In genomic region chr17:75950850-75951554, GRCh38 we compare ENCODE assay signal across 14 cellular contexts. TPM values are rescaled to one million over a fixed set of nuclear protein-coding genes. Genes with fewer than 3 reads are reported as not detected.
A peak's percentile ranks its signal among the peaks of the same experiment; 100 is the strongest.
DNase-seq lines count a peak whose midpoint lies in the region; ATAC-seq and TF ChIP-seq lines count a peak whose summit lies in the region.
"Had no signal": no experiment of that assay in that cellular context is flagged by ENCODE, and none has a peak within 500 bp of the region (broad histone marks: within the 10 kb centered on the region; RNA-seq: fewer than 3 reads in every experiment).

No MANE protein-coding gene starts in this region.

- H3K36me3 ChIP-seq in GM23248 (ENCODE audit: low read depth) (peaks cover 69% of the 10 kb centered on the region), SK-N-SH (replicated peaks in 1 of 2; ENCODE audit: control insufficient read depth in 1 of 2, insufficient read depth in 2 of 2, low read length in 1 of 2) (peaks cover 62 to 86% of the 10 kb centered on the region in 2 experiments)

- H4K20me1 ChIP-seq in GM23248 (ENCODE audit: insufficient read depth) (no peaks in the 10 kb centered on the region), SK-N-SH (ENCODE audit: insufficient read depth) (no peaks in the 10 kb centered on the region)

- H3K27me3 ChIP-seq in GM23248 (replicated peaks; ENCODE audit: insufficient read depth): no peaks in the 10 kb centered on the region
- H3K27me3 ChIP-seq in SK-N-SH (ENCODE audit: insufficient read depth): no peaks in the 10 kb centered on the region
- H3K27me3 ChIP-seq: right lobe of liver had no signal

- no peaks in the 10 kb centered on the region for H3K27me3 Mint-ChIP-seq in endothelial cell (ENCODE audit: unreplicated experiment)
- H3K27me3 Mint-ChIP-seq: naive B cell; stimulated activated naive CD8-positive, alpha-beta T cell treated with anti-CD3 and anti-CD28 coated beads, Interleukin-15, amount 100 ng/mL, for 72 hours had no signal

- TF ChIP-seq EP300 in SK-N-SH (IDR thresholded peaks at IDR 0.05; ENCODE audit: borderline replicate concordance in 1 of 2, low read depth in 1 of 2, low read length in 1 of 2): no peak

- peaks cover 25% of the 10 kb centered on the region for H3K36me3 Mint-ChIP-seq in endothelial cell (ENCODE audit: low read depth, unreplicated experiment)

- 90 to 93% methylated on average over 8 of the region's 8 CpGs for WGBS in GM23248 (ENCODE audit: low coverage in 1 of 2, low lambda C conversion rate in 2 of 2, missing lambda C conversion rate in 2 of 2), 2 experiments
- 90% methylated on average over 8 of the region's 8 CpGs for WGBS in SK-N-SH (ENCODE audit: low lambda C conversion rate)

- DNase-seq in GM23248 (peak; percentile 30), SK-N-SH (no peak), endothelial cell (ENCODE audit: low spot score) (no peak), pons (ENCODE audit: low spot score) (peak; percentile 29), DMS79 treated with DMSO at 0.1 percent for 48 hours (lab: John Stamatoyannopoulos, UW) (no peak), GDM1 (lab: John Stamatoyannopoulos, UW) (no peak)
- DNase-seq: activated CD4-positive, alpha-beta T cell treated with anti-CD3 and anti-CD28 coated beads for 1 hour; H9; kidney; naive B cell; NCI-H2171 treated with DMSO at 0.1 percent for 48 hours; right lobe of liver; stimulated activated naive CD8-positive, alpha-beta T cell treated with anti-CD3 and anti-CD28 coated beads, Interleukin-15, amount 100 ng/mL, for 72 hours had no signal

- H3K4me1 Mint-ChIP-seq in endothelial cell (ENCODE audit: unreplicated experiment): no peaks in the 10 kb centered on the region
- H3K4me1 Mint-ChIP-seq: naive B cell; stimulated activated naive CD8-positive, alpha-beta T cell treated with anti-CD3 and anti-CD28 coated beads, Interleukin-15, amount 100 ng/mL, for 72 hours had no signal

- peak overlapping the region; percentile 57 for H3K27ac ChIP-seq in GM23248
- H3K27ac ChIP-seq in SK-N-SH (ENCODE audit: low read depth in 2 of 2, low read length in 1 of 2): peak overlapping the region in 1 of 2 experiments; percentile 3; a peak in 1 of 4 replicates
- H3K27ac ChIP-seq: right lobe of liver had no signal

- H2AFZ ChIP-seq in GM23248 (no peak overlapping the region), SK-N-SH (ENCODE audit: low read depth) (no peak overlapping the region)

- no peak for TF ChIP-seq RAD21 in SK-N-SH (IDR thresholded peaks at IDR 0.05; ENCODE audit: low read length)

- CTCF ChIA-PET in SK-N-SH (lab: Yijun Ruan, JAX): interaction anchor here (0.8 to 2.2 kb wide), 3 partner anchors 10 to 95 kb away, joined by 3 to 6 read pairs (median 3); partner anchors contain the start of genes FBF1 and WBP2

- H3K79me2 ChIP-seq in GM23248 (ENCODE audit: insufficient read depth) (no peaks in the 10 kb centered on the region), SK-N-SH (ENCODE audit: insufficient read depth) (no peaks in the 10 kb centered on the region)

- H3K27ac Mint-ChIP-seq in endothelial cell (ENCODE audit: unreplicated experiment): no peak overlapping the region
- H3K27ac Mint-ChIP-seq: H9 had no signal

- H3F3A ChIP-seq in GM23248 (ENCODE audit: insufficient read depth) (peaks cover 4% of the 10 kb centered on the region; the same call in 1 of the 2 replicates), SK-N-SH (replicated peaks; ENCODE audit: insufficient read depth) (peaks cover 15% of the 10 kb centered on the region)

- H3K4me3 Mint-ChIP-seq in endothelial cell (ENCODE audit: unreplicated experiment): peak overlapping the region; percentile 43
- H3K4me3 Mint-ChIP-seq: H9; naive B cell; stimulated activated naive CD8-positive, alpha-beta T cell treated with anti-CD3 and anti-CD28 coated beads, Interleukin-15, amount 100 ng/mL, for 72 hours had no signal

- H3K4me3 ChIP-seq in GM23248 (no peak overlapping the region), SK-N-SH (ENCODE audit: low read depth in 2 of 2, low read length in 1 of 2) (no peak overlapping the region)
- H3K4me3 ChIP-seq: right lobe of liver had no signal

- H3K9me2 ChIP-seq in GM23248 (ENCODE audit: insufficient read depth) (no peaks in the 10 kb centered on the region), SK-N-SH (no peaks in the 10 kb centered on the region)

- in situ Hi-C loops in GM23248 (cut with MboI): no loop called here

- H3K4me1 ChIP-seq in GM23248 (ENCODE audit: insufficient read depth): peaks cover 9% of the 10 kb centered on the region
- peaks cover 0 to 4% of the 10 kb centered on the region in 2 experiments; a peak in 1 of 4 replicates for H3K4me1 ChIP-seq in SK-N-SH (ENCODE audit: control insufficient read depth in 1 of 2, insufficient read depth in 2 of 2, low read depth in 1 of 2, low read length in 1 of 2)
- H3K4me1 ChIP-seq: right lobe of liver had no signal

- H3K9me3 Mint-ChIP-seq in endothelial cell (ENCODE audit: unreplicated experiment): no peaks in the 10 kb centered on the region
- H3K9me3 Mint-ChIP-seq: H9; naive B cell; stimulated activated naive CD8-positive, alpha-beta T cell treated with anti-CD3 and anti-CD28 coated beads, Interleukin-15, amount 100 ng/mL, for 72 hours had no signal

- no peak overlapping the region for H3K9ac ChIP-seq in GM23248
- no peak overlapping the region for H3K9ac ChIP-seq in SK-N-SH

- H3K9me3 ChIP-seq in GM23248 (ENCODE audit: low read depth) (no peaks in the 10 kb centered on the region), SK-N-SH (no peaks in the 10 kb centered on the region)
- H3K9me3 ChIP-seq: right lobe of liver had no signal

- POLR2A ChIA-PET in SK-N-SH (lab: Yijun Ruan, JAX): no interaction called here

- no peak for ATAC-seq in HG03520 (IDR thresholded peaks at IDR 0.05; ENCODE audit: unreplicated experiment)
- ATAC-seq: right lobe of liver; stimulated activated naive CD8-positive, alpha-beta T cell treated with anti-CD3 and anti-CD28 coated beads, Interleukin-15, amount 100 ng/mL, for 72 hours had no signal

- H3K4me2 ChIP-seq in GM23248 (ENCODE audit: unreplicated experiment) (no peak overlapping the region), SK-N-SH (no peak overlapping the region)

- no peak for TF ChIP-seq CTCF in SK-N-SH (IDR thresholded peaks at IDR 0.05)
- TF ChIP-seq CTCF in endothelial cell (IDR thresholded peaks at IDR 0.05; ENCODE audit: unreplicated experiment): no peak

TF ChIP-seq in SK-N-SH, 30 proteins besides CTCF, POLR2A, EP300 and RAD21:
- TF ChIP-seq RFX5 (IDR thresholded peaks at IDR 0.05; ENCODE audit: low read length) (no peak), TCF12 (IDR thresholded peaks at IDR 0.05) (peak; percentile 14; the same call in 1 of the 2 replicates), NFIC (IDR thresholded peaks at IDR 0.05; ENCODE audit: borderline replicate concordance) (no peak), USF2 (IDR thresholded peaks at IDR 0.05; ENCODE audit: borderline replicate concordance, low read depth, low read length) (no peak), TEAD4 (IDR thresholded peaks at IDR 0.05; ENCODE audit: borderline replicate concordance, insufficient read depth) (no peak), YY1 (IDR thresholded peaks at IDR 0.05; ENCODE audit: low read depth) (no peak), ELF1 (IDR thresholded peaks at IDR 0.05) (no peak), FOXJ3 (CRISPR knock-in tag; IDR thresholded peaks at IDR 0.05) (no peak)
TF ChIP-seq in SK-N-SH: peak in this region for 1.

RNA-seq across cellular contexts. Expression of gene FBF1, which starts 10.2 kb away (rescaled TPM):
- total RNA-seq in GM23248 (2014; rRNA removed; shearing (Covaris generic)): 8.3 and 16.6 TPM in 2 replicates
- 4.3 TPM in 2 replicates for polyA plus RNA-seq in GM23248 (2016; fragmentation: Nextera tagmentation; extraction: Ambion mirVana)
- 19.0 and 19.7 TPM in 2 replicates for polyA plus RNA-seq in SK-N-SH (2012; rRNA removed)
- 4.7 and 7.7 TPM in 2 replicates for polyA plus RNA-seq in SK-N-SH (2012; cell fraction: cytosol; rRNA removed)
- 103 and 134 TPM in 2 replicates for polyA plus RNA-seq in SK-N-SH (2012; cell fraction: nucleus; rRNA removed)
- total RNA-seq in endothelial cell (ENCODE audit: unreplicated experiment): 7.8 TPM

RNA-seq across cellular contexts. Expression of gene ACOX1, which starts 28.0 kb away (rescaled TPM):
- 27.6 and 36.3 TPM in 2 replicates for total RNA-seq in GM23248 (2014; rRNA removed; shearing (Covaris generic))
- polyA plus RNA-seq in GM23248 (2016; fragmentation: Nextera tagmentation; extraction: Ambion mirVana): 17.4 and 20.5 TPM in 2 replicates
- 21.5 and 29.7 TPM in 2 replicates for polyA plus RNA-seq in SK-N-SH (2012; rRNA removed)
- polyA plus RNA-seq in SK-N-SH (2012; cell fraction: cytosol; rRNA removed): 16.2 and 19.6 TPM in 2 replicates
- polyA plus RNA-seq in SK-N-SH (2012; cell fraction: nucleus; rRNA removed): 35.9 and 44.1 TPM in 2 replicates
- 36.1 TPM for total RNA-seq in endothelial cell (ENCODE audit: unreplicated experiment)

RNA-seq across cellular contexts. Expression of gene TEN1, which starts 28.0 kb away (rescaled TPM):
- 18.2 and 19.5 TPM in 2 replicates for total RNA-seq in GM23248 (2014; rRNA removed; shearing (Covaris generic))
- polyA plus RNA-seq in GM23248 (2016; fragmentation: Nextera tagmentation; extraction: Ambion mirVana) (21.2 and 23.1 TPM in 2 replicates), SK-N-SH (2012; rRNA removed) (33.6 and 38.1 TPM in 2 replicates)
- polyA plus RNA-seq in SK-N-SH (2012; cell fraction: cytosol; rRNA removed): 16.0 and 22.3 TPM in 2 replicates
- 94.0 and 103 TPM in 2 replicates for polyA plus RNA-seq in SK-N-SH (2012; cell fraction: nucleus; rRNA removed)
- 22.6 TPM for total RNA-seq in endothelial cell (ENCODE audit: unreplicated experiment)

RNA-seq across cellular contexts. Expression of gene MRPL38, which starts 46.3 kb away (rescaled TPM):
- total RNA-seq in GM23248 (2014; rRNA removed; shearing (Covaris generic)): 18.8 and 36.9 TPM in 2 replicates
- polyA plus RNA-seq in GM23248 (2016; fragmentation: Nextera tagmentation; extraction: Ambion mirVana) (51.9 and 58.4 TPM in 2 replicates), SK-N-SH (2012; rRNA removed) (62.5 and 93.9 TPM in 2 replicates)
- 28.7 and 43.8 TPM in 2 replicates for polyA plus RNA-seq in SK-N-SH (2012; cell fraction: cytosol; rRNA removed)
- 321 and 427 TPM in 2 replicates for polyA plus RNA-seq in SK-N-SH (2012; cell fraction: nucleus; rRNA removed)
- 78.2 TPM for total RNA-seq in endothelial cell (ENCODE audit: unreplicated experiment)

RNA-seq across cellular contexts. Expression of gene CDK3, which starts 49.7 kb away (rescaled TPM):
- 0.43 and 1.5 TPM in 2 replicates for total RNA-seq in GM23248 (2014; rRNA removed; shearing (Covaris generic))
- polyA plus RNA-seq in GM23248 (2016; fragmentation: Nextera tagmentation; extraction: Ambion mirVana) (1.9 and 2.0 TPM in 2 replicates), SK-N-SH (2012; rRNA removed) (14.6 and 22.1 TPM in 2 replicates)
- 2.8 and 4.4 TPM in 2 replicates for polyA plus RNA-seq in SK-N-SH (2012; cell fraction: cytosol; rRNA removed)
- 71.9 and 153 TPM in 2 replicates for polyA plus RNA-seq in SK-N-SH (2012; cell fraction: nucleus; rRNA removed)
- total RNA-seq in endothelial cell (ENCODE audit: unreplicated experiment): 8.4 TPM

Comparison
In these comparisons a context has a peak if more than half of its experiments do, and no peak if none do; other contexts are left out.
1. DNase-seq: peak in GM23248 (single experiment) and pons (single experiment); none in SK-N-SH (single experiment), endothelial cell (single experiment), DMS79 treated with DMSO at 0.1 percent for 48 hours (single experiment) and GDM1 (single experiment).